ENCODE assay signal across 20 cellular contexts in the genomic region with DNA sequence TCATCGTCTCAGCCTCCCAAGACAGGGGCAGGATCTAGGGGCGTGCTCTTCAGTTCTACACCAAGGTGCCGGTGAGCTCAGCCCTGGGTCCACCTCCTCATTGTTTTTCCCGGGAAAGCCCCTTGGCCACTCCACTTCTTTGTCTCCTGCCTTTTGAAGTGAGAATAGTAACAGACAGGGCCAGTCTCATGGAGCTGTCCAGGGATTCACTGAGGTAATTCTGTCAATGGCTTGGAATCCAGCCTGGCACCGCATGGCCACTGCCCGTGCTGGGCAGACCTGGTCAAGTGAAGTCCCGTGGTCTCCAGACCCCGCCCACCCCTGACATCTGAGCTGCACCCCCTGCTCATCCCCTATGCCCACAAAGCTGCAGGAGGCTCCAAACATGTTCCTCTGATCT.
A peak's percentile ranks its signal among the peaks of the same experiment; 100 is the strongest.
DNase-seq lines count a peak whose midpoint lies in the region; ATAC-seq and TF ChIP-seq lines count a peak whose summit lies in the region.
"Had no signal": no experiment of that assay in that cellular context is flagged by ENCODE, and none has a peak within 500 bp of the region (broad histone marks: within the 10 kb centered on the region; RNA-seq: fewer than 3 reads in every experiment).

No MANE protein-coding gene starts in this region.

- H3K9me3 Mint-ChIP-seq in chondrocyte (ENCODE audit: low read depth) = no peaks in the 10 kb centered on the region
- H3K9me3 Mint-ChIP-seq: CD4-positive, alpha-beta T cell; H9 had no signal

- H3K27me3 Mint-ChIP-seq in chondrocyte (ENCODE audit: low read depth) = no peaks in the 10 kb centered on the region
- H3K27me3 Mint-ChIP-seq: CD4-positive, alpha-beta T cell had no signal

- H3K36me3 ChIP-seq in mucosa of rectum (ENCODE audit: control insufficient read depth in 2 of 2, insufficient read depth in 2 of 2, low read length in 2 of 2) (peaks cover 13 to 17% of the 10 kb centered on the region in 2 donors), ovary (no peaks in the 10 kb centered on the region)
- H3K36me3 ChIP-seq: BE2C had no signal

- no peak overlapping the region for H3K9ac ChIP-seq in mucosa of rectum (ENCODE audit: low read depth in 1 of 2, low read length in 2 of 2)

- peaks cover 23 to 41% of the 10 kb centered on the region in 2 donors for H3K4me1 ChIP-seq in mucosa of rectum (ENCODE audit: control insufficient read depth in 2 of 2, insufficient read depth in 2 of 2, low read length in 2 of 2)
- H3K4me1 ChIP-seq in ovary (ENCODE audit: insufficient read depth) = peaks cover 3% of the 10 kb centered on the region
- H3K4me1 ChIP-seq: BE2C had no signal

- TF ChIP-seq RAD21 in Ishikawa (IDR thresholded peaks at IDR 0.05; ENCODE audit: low read depth) = no peak

- WGBS in ovary, 3 donors = 66 to 82% (median 78%) methylated on average over 8 of the region's 8 CpGs

- H3K36me3 Mint-ChIP-seq in chondrocyte (ENCODE audit: low read depth) = peaks cover 28% of the 10 kb centered on the region

- H3K27ac Mint-ChIP-seq in chondrocyte (ENCODE audit: unreplicated experiment) = peak overlapping the region; percentile 52
- H3K27ac Mint-ChIP-seq: CD4-positive, alpha-beta T cell had no signal

- no peak for ATAC-seq in sciatic nerve

- peak overlapping the region; percentile 40 to 48 for H3K27ac ChIP-seq in mucosa of rectum (ENCODE audit: low read depth in 2 of 2, low read length in 2 of 2)
- H3K27ac ChIP-seq in ovary = no peak overlapping the region
- H3K27ac ChIP-seq: RWPE1 had no signal

- no peak for DNase-seq in chondrocyte (ENCODE audit: low spot score)
- peak; percentile 54 for DNase-seq in sciatic nerve (ENCODE audit: low spot score)
- DNase-seq in ovary = no peak
- DNase-seq in GM19240 (ENCODE audit: insufficient read length, low spot score) = no peak
- DNase-seq in dedifferentiated amniotic fluid mesenchymal stem cell (ENCODE audit: extremely low spot score) = no peak
- DNase-seq: BE2C; Calu3; CD4-positive, alpha-beta T cell; H9; Kasumi-1; MM.1S; NCI-H1105; NCI-H1694 treated with DMSO at 0.1 percent for 48 hours; NCI-H226; NCI-H526; NK-92 treated with Interleukin-12 subunit alpha and Interleukin-12 subunit beta, amount 100 ng/mL, for 24 hours; OCI-M1 had no signal

- H3K9me3 ChIP-seq in mucosa of rectum (ENCODE audit: control insufficient read depth in 2 of 2, low read length in 2 of 2) (no peaks in the 10 kb centered on the region), ovary (no peaks in the 10 kb centered on the region)
- H3K9me3 ChIP-seq: BE2C had no signal

- H3K4me3 ChIP-seq in mucosa of rectum (ENCODE audit: low read length in 2 of 2) (no peak overlapping the region), ovary (no peak overlapping the region)

- H3K4me1 Mint-ChIP-seq in chondrocyte (ENCODE audit: low read depth) = peaks cover 81% of the 10 kb centered on the region

- no peak for TF ChIP-seq EP300 in Ishikawa (IDR thresholded peaks at IDR 0.05; ENCODE audit: borderline replicate concordance)
- no peak for TF ChIP-seq EP300 in ovary (IDR thresholded peaks at IDR 0.05)

- H3K4me3 Mint-ChIP-seq in chondrocyte (ENCODE audit: unreplicated experiment) = no peak overlapping the region
- H3K4me3 Mint-ChIP-seq: CD4-positive, alpha-beta T cell; H9 had no signal

- H3K27me3 ChIP-seq in mucosa of rectum (ENCODE audit: control insufficient read depth in 2 of 2, insufficient read depth in 2 of 2, low read length in 2 of 2) (no peaks in the 10 kb centered on the region), ovary (no peaks in the 10 kb centered on the region)
- H3K27me3 ChIP-seq: BE2C had no signal

- intact Hi-C loops in sciatic nerve (cut with DNase I) = no loop called here
- intact Hi-C loops in ovary (cut with DNase I) = no loop called here

- no peak for TF ChIP-seq POLR2A in ovary (IDR thresholded peaks at IDR 0.05)

- TF ChIP-seq CTCF in chondrocyte (IDR thresholded peaks at IDR 0.05) (no peak), ovary (IDR thresholded peaks at IDR 0.05) (no peak)

TF ChIP-seq in Ishikawa, 13 proteins besides CTCF, POLR2A, EP300 and RAD21:
- no peak for TF ChIP-seq CEBPB (IDR thresholded peaks at IDR 0.05)
- TF ChIP-seq, protein P1, sequence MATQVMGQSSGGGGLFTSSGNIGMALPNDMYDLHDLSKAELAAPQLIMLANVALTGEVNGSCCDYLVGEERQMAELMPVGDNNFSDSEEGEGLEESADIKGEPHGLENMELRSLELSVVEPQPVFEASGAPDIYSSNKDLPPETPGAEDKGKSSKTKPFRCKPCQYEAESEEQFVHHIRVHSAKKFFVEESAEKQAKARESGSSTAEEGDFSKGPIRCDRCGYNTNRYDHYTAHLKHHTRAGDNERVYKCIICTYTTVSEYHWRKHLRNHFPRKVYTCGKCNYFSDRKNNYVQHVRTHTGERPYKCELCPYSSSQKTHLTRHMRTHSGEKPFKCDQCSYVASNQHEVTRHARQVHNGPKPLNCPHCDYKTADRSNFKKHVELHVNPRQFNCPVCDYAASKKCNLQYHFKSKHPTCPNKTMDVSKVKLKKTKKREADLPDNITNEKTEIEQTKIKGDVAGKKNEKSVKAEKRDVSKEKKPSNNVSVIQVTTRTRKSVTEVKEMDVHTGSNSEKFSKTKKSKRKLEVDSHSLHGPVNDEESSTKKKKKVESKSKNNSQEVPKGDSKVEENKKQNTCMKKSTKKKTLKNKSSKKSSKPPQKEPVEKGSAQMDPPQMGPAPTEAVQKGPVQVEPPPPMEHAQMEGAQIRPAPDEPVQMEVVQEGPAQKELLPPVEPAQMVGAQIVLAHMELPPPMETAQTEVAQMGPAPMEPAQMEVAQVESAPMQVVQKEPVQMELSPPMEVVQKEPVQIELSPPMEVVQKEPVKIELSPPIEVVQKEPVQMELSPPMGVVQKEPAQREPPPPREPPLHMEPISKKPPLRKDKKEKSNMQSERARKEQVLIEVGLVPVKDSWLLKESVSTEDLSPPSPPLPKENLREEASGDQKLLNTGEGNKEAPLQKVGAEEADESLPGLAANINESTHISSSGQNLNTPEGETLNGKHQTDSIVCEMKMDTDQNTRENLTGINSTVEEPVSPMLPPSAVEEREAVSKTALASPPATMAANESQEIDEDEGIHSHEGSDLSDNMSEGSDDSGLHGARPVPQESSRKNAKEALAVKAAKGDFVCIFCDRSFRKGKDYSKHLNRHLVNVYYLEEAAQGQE (IDR thresholded peaks at IDR 0.05; ENCODE audit: low read depth) = peak; percentile 57
- TF ChIP-seq ZBTB7A (IDR thresholded peaks at IDR 0.05; ENCODE audit: low read depth) = no peak
- TF ChIP-seq, protein P2, sequence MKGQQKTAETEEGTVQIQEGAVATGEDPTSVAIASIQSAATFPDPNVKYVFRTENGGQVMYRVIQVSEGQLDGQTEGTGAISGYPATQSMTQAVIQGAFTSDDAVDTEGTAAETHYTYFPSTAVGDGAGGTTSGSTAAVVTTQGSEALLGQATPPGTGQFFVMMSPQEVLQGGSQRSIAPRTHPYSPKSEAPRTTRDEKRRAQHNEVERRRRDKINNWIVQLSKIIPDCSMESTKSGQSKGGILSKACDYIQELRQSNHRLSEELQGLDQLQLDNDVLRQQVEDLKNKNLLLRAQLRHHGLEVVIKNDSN (IDR thresholded peaks at IDR 0.05) = no peak
- TF ChIP-seq TCF12 (IDR thresholded peaks at IDR 0.05; ENCODE audit: low read depth) = no peak
- no peak for TF ChIP-seq EGR1 (IDR thresholded peaks at IDR 0.05)

Comparison
In these comparisons a context has a peak if more than half of its experiments do, and no peak if none do; other contexts are left out.
1. H3K27ac ChIP-seq: peak in mucosa of rectum (2 of 2); none in ovary (0 of 2).